ENCODE assay signal across 23 cellular contexts in the genomic region with DNA sequence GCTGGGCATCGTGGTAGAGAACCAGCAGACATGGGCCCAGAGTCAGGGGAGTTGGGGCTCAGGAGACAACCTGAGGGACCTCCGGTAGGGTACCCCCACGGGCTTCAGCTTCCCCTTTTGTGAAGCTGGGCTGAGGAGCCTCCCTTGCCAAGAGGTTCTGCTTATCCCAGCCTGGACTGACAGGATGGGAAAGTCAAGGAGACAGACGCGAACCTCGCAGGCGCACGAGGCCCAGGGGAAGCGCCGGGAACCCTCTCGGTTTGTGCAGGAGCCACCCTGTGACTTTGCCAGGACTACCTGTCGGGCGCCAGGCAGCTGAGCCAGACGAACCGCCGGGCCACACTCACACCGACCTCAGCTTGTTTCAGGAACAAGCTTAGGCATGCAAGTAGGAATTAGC.
DNase-seq lines count a peak whose midpoint lies in the region; ATAC-seq and TF ChIP-seq lines count a peak whose summit lies in the region.
"Had no signal": no experiment of that assay in that cellular context is flagged by ENCODE, and none has a peak within 500 bp of the region (broad histone marks: within the 10 kb centered on the region; RNA-seq: fewer than 3 reads in every experiment).

No MANE protein-coding gene starts in this region.

- intact Hi-C loops in stomach (cut with DNase I; ENCODE audit: low total_unique reads): loop anchor here (10.0 kb wide), 1 partner anchor 1687 kb away; no protein-coding TSS in a partner anchor

- ATAC-seq in GM19324 (IDR thresholded peaks at IDR 0.05; ENCODE audit: low FRiP score, unreplicated experiment): no peak
- ATAC-seq: A549, Panc1 had no signal

- H3K4me1 ChIP-seq in H9 (ENCODE audit: insufficient read depth, low read length) (no peaks in the 10 kb centered on the region; the same call in 1 of the 2 replicates), Peyer's patch (no peaks in the 10 kb centered on the region), stomach (no peaks in the 10 kb centered on the region)
- H3K4me1 ChIP-seq: A549, SJSA1 had no signal

- no peak overlapping the region for H2BK120ac ChIP-seq in H9 (ENCODE audit: low read depth, low read length, poor library complexity, severe bottlenecking)

- H3K9me3 Mint-ChIP-seq in H9: peaks cover 2 to 7% of the 10 kb centered on the region in 2 experiments; a peak in 4 of 5 replicates

- H4K5ac ChIP-seq in H9 (ENCODE audit: insufficient read length, low read depth, low read length): no peak overlapping the region

- H3K9ac ChIP-seq in H9 (ENCODE audit: extremely low read depth, insufficient read length, low read length): no peak overlapping the region

- H4K91ac ChIP-seq in H9 (ENCODE audit: insufficient read length, low read depth, low read length): no peak overlapping the region

- no peak for TF ChIP-seq CTCF in H9 (conservative IDR thresholded peaks at IDR 0.05)
- no peak for TF ChIP-seq CTCF in Peyer's patch (IDR thresholded peaks at IDR 0.05)
- no peak for TF ChIP-seq CTCF in stomach (IDR thresholded peaks at IDR 0.05)

- no peak overlapping the region for H3K23ac ChIP-seq in H9 (ENCODE audit: insufficient read length, low read depth, low read length)

- no peak overlapping the region for H3K18ac ChIP-seq in H9 (ENCODE audit: insufficient read length, low read depth, low read length)

- no peaks in the 10 kb centered on the region for H3K23me2 ChIP-seq in H9 (ENCODE audit: insufficient read length, low read depth, low read length, poor library complexity, severe bottlenecking)

- no CpG with 5 or more reads among the region's 17 CpGs for WGBS in H9 (ENCODE audit: extremely low coverage, insufficient read length, low lambda C conversion rate)
- WGBS in stomach, 5 donors: 72 to 83% (median 79%) methylated on average over 15 to 17 of the region's 17 CpGs

- H2BK12ac ChIP-seq in H9 (ENCODE audit: insufficient read length, low read depth, low read length): no peak overlapping the region

- H3K4me3 Mint-ChIP-seq in H9: no peak overlapping the region
- H3K4me3 Mint-ChIP-seq: B cell, CD14-positive monocyte had no signal

- no peak overlapping the region; a peak in 1 of 7 replicates for H3K27ac Mint-ChIP-seq in H9
- H3K27ac Mint-ChIP-seq: B cell, CD14-positive monocyte had no signal

- no peak overlapping the region for H2BK20ac ChIP-seq in H9 (ENCODE audit: low read depth, low read length, poor library complexity, severe bottlenecking)

- TF ChIP-seq POLR2A in Peyer's patch (IDR thresholded peaks at IDR 0.05) (no peak), stomach (IDR thresholded peaks at IDR 0.05) (no peak)

- H3K27me3 Mint-ChIP-seq in H9 (ENCODE audit: low read depth): peaks cover 45% of the 10 kb centered on the region

- H3K9me3 ChIP-seq in H9 (ENCODE audit: control insufficient read depth, low read depth, low read length) (no peaks in the 10 kb centered on the region), Peyer's patch (no peaks in the 10 kb centered on the region), stomach (no peaks in the 10 kb centered on the region)
- H3K9me3 ChIP-seq: A549 had no signal

- peaks cover 0 to 4% (median 0%) of the 10 kb centered on the region in 3 experiments; a peak in 4 of 7 replicates for H3K36me3 Mint-ChIP-seq in H9 (ENCODE audit: insufficient read depth in 1 of 3, low read depth in 3 of 3)
- H3K36me3 Mint-ChIP-seq: CD14-positive monocyte had no signal

- H3K27me3 ChIP-seq in H9 (ENCODE audit: insufficient read depth, low read length) (no peaks in the 10 kb centered on the region), Peyer's patch (no peaks in the 10 kb centered on the region), stomach (peaks cover 0 to 37% (median 1%) of the 10 kb centered on the region in 3 donors)
- H3K27me3 ChIP-seq: SJSA1 had no signal

- no peak overlapping the region for H3K56ac ChIP-seq in H9 (ENCODE audit: insufficient read length, low read depth, low read length)

- no peak overlapping the region for H3K4me2 ChIP-seq in H9 (ENCODE audit: insufficient read depth, insufficient read length, low read length)
- H3K4me2 ChIP-seq: A549 had no signal

- peak overlapping the region; percentile 68; the same call in 1 of the 2 replicates for H3K14ac ChIP-seq in H9 (ENCODE audit: insufficient read depth, low read length)

- H3K79me1 ChIP-seq in H9 (ENCODE audit: insufficient read depth, low read depth, low read length, poor library complexity, severe bottlenecking): no peaks in the 10 kb centered on the region

- H3T11ph ChIP-seq in H9 (ENCODE audit: low read length): no peak overlapping the region

- no peaks in the 10 kb centered on the region for H3K36me3 ChIP-seq in Peyer's patch
- no peaks in the 10 kb centered on the region for H3K36me3 ChIP-seq in stomach
- H3K36me3 ChIP-seq: SJSA1 had no signal

- no peak overlapping the region for H2AK5ac ChIP-seq in H9 (ENCODE audit: insufficient read length, low read length)

- DNase-seq in H9: no peak
- peak in 2 of 3 donors; percentile 21 to 34 for DNase-seq in Peyer's patch
- DNase-seq in islet precursor cell: peak; percentile 32
- DNase-seq in stomach: peak; percentile 13
- DNase-seq in MV-4-11 (lab: John Stamatoyannopoulos, UW): no peak
- DNase-seq in HuH-7.5 (ENCODE audit: low spot score): no peak
- no peak for DNase-seq in NCI-H774 (lab: John Stamatoyannopoulos, UW)
- DNase-seq: DMS53, GDM1, GOT3, Karpas-422, NCI-H1092, NCI-H1436, NCI-H1930, NCI-H2227 treated with DMSO at 0.1 percent for 48 hours, NCI-H524, NCI-H82 had no signal

- H3K27ac ChIP-seq in H9 (ENCODE audit: insufficient read length, low read depth, low read length) (no peak overlapping the region), Peyer's patch (no peak overlapping the region), stomach (no peak overlapping the region)
- H3K27ac ChIP-seq: A549, SJSA1 had no signal

- H3K79me2 ChIP-seq in H9 (ENCODE audit: insufficient read depth, low read length): no peaks in the 10 kb centered on the region

- H2BK5ac ChIP-seq in H9 (ENCODE audit: insufficient read length, low read length): no peak overlapping the region

- H4K8ac ChIP-seq in H9 (replicated peaks; ENCODE audit: insufficient read length, low read depth, low read length): no peak overlapping the region

- H3K4me1 Mint-ChIP-seq in H9: peaks cover 15% of the 10 kb centered on the region in 2 experiments
- H3K4me1 Mint-ChIP-seq: B cell, CD14-positive monocyte had no signal

- no peak overlapping the region for H2AFZ ChIP-seq in H9 (ENCODE audit: low read length)

- no peak overlapping the region for H3K4me3 ChIP-seq in Peyer's patch
- H3K4me3 ChIP-seq in stomach: no peak overlapping the region
- H3K4me3 ChIP-seq: A549, SJSA1 had no signal

- no peak for TF ChIP-seq EP300 in stomach (IDR thresholded peaks at IDR 0.05)

- H3K4ac ChIP-seq in H9 (ENCODE audit: low read depth, low read length): no peak overlapping the region

- no peaks in the 10 kb centered on the region for H4K20me1 ChIP-seq in H9 (ENCODE audit: control insufficient read depth, insufficient read depth, insufficient read length)

- no peak overlapping the region for H2BK15ac ChIP-seq in H9 (ENCODE audit: low read depth, low read length)

Comparison
In these comparisons a context has a peak if more than half of its experiments do, and no peak if none do; other contexts are left out.
1. DNase-seq: peak in Peyer's patch (2 of 3), islet precursor cell (single experiment) and stomach (single experiment); none in H9 (single experiment), MV-4-11 (single experiment), HuH-7.5 (single experiment) and NCI-H774 (single experiment).